1 cellular context compared by ENCODE assay signal in genomic region chr5:52794519-52794918, GRCh38.
A peak's percentile ranks its signal among the peaks of the same experiment; 100 is the strongest.
TF ChIP-seq lines count a peak whose summit lies in the region.

No MANE protein-coding gene starts in this region.

TF ChIP-seq in HepG2, 621 proteins besides CTCF, POLR2A, EP300 and RAD21 (continues in another document):
- TF ChIP-seq ASH2L (IDR thresholded peaks at IDR 0.05; ENCODE audit: insufficient read length, low read depth, low read length) (peak; percentile 47), ZBTB39 (CRISPR knock-in tag; IDR thresholded peaks at IDR 0.05) (no peak), POGZ (CRISPR knock-in tag; IDR thresholded peaks at IDR 0.05) (peak; percentile 90), AHDC1 (CRISPR knock-in tag; IDR thresholded peaks at IDR 0.05; ENCODE audit: borderline replicate concordance) (peak; percentile 68; the same call in 1 of the 2 replicates), RAD51 (IDR thresholded peaks at IDR 0.05; ENCODE audit: borderline replicate concordance) (peak; percentile 14; the same call in 1 of the 2 replicates), NR2F6 (IDR thresholded peaks at IDR 0.05) (peak; percentile 28; the same call in 1 of the 2 replicates), NR2F6 (CRISPR knock-in tag; IDR thresholded peaks at IDR 0.05) (no peak), HNRNPK (IDR thresholded peaks at IDR 0.05; ENCODE audit: low read depth, low read length, poor library complexity, severe bottlenecking) (no peak), FOXA3 (CRISPR knock-in tag; IDR thresholded peaks at IDR 0.05) (peak; percentile 72), USF2 (IDR thresholded peaks at IDR 0.05; ENCODE audit: low read depth, low read length) (peak; percentile 69), USF2 (CRISPR knock-in tag; IDR thresholded peaks at IDR 0.05; ENCODE audit: borderline replicate concordance) (peak; percentile 90; the same call in 1 of the 2 replicates), NFYC (CRISPR knock-in tag; IDR thresholded peaks at IDR 0.05) (peak; percentile 66), PAWR (CRISPR knock-in tag; IDR thresholded peaks at IDR 0.05; ENCODE audit: borderline replicate concordance) (no peak), GTF3A (CRISPR knock-in tag; conservative IDR thresholded peaks at IDR 0.05) (no peak), ZNF337 (CRISPR knock-in tag; IDR thresholded peaks at IDR 0.05; ENCODE audit: borderline replicate concordance, low read depth) (no peak), CREM (IDR thresholded peaks at IDR 0.05) (peak; percentile 51), CREM (CRISPR knock-in tag; IDR thresholded peaks at IDR 0.05) (no peak), AKAP8 (CRISPR knock-in tag; IDR thresholded peaks at IDR 0.05) (no peak), NFYB (CRISPR knock-in tag; IDR thresholded peaks at IDR 0.05) (peak; percentile 68), CEBPB (IDR thresholded peaks at IDR 0.05; ENCODE audit: borderline replicate concordance, low read depth, low read length) (peak; percentile 94), FOXA1 (IDR thresholded peaks at IDR 0.05) (no peak), FOXA1 (CRISPR knock-in tag; IDR thresholded peaks at IDR 0.05) (peak; percentile 49; the same call in 1 of the 2 replicates), ATF1 (CRISPR knock-in tag; IDR thresholded peaks at IDR 0.05) (peak; percentile 31; the same call in 1 of the 2 replicates), RERE (CRISPR knock-in tag; IDR thresholded peaks at IDR 0.05; ENCODE audit: low read depth) (no peak), ZNF235 (CRISPR knock-in tag; IDR thresholded peaks at IDR 0.05; ENCODE audit: borderline replicate concordance) (no peak), EHMT2 (IDR thresholded peaks at IDR 0.05; ENCODE audit: borderline replicate concordance, low read depth, low read length) (peak; percentile 78; the same call in 1 of the 2 replicates), MIXL1 (CRISPR knock-in tag; IDR thresholded peaks at IDR 0.05) (peak; percentile 32; the same call in 1 of the 2 replicates), SALL1 (CRISPR knock-in tag; IDR thresholded peaks at IDR 0.05) (peak; percentile 23; the same call in 1 of the 2 replicates), REL (CRISPR knock-in tag; conservative IDR thresholded peaks at IDR 0.05) (no peak), ZNF296 (CRISPR knock-in tag; conservative IDR thresholded peaks at IDR 0.05) (no peak), CEBPG (CRISPR knock-in tag; IDR thresholded peaks at IDR 0.05) (peak; percentile 88), SOX6 (IDR thresholded peaks at IDR 0.05) (no peak), SOX6 (CRISPR knock-in tag; IDR thresholded peaks at IDR 0.05) (peak; percentile 79), TBP (CRISPR knock-in tag; IDR thresholded peaks at IDR 0.05) (no peak), MED8 (CRISPR knock-in tag; IDR thresholded peaks at IDR 0.05; ENCODE audit: insufficient replicate concordance) (no peak), FOXK1 (CRISPR knock-in tag; IDR thresholded peaks at IDR 0.05; ENCODE audit: borderline replicate concordance, low read depth) (0 out of 2 replicates have a peak, but pooled peaks have one; percentile 43), RXRB (CRISPR knock-in tag; IDR thresholded peaks at IDR 0.05; ENCODE audit: borderline replicate concordance) (0 out of 2 replicates have a peak, but pooled peaks have one; percentile 24), ZNF614 (CRISPR knock-in tag; IDR thresholded peaks at IDR 0.05; ENCODE audit: borderline replicate concordance) (0 out of 2 replicates have a peak, but pooled peaks have one; percentile 29), FOXP4 (CRISPR knock-in tag; IDR thresholded peaks at IDR 0.05) (peak; percentile 67; the same call in 1 of the 2 replicates), DMTF1 (CRISPR knock-in tag; IDR thresholded peaks at IDR 0.05) (no peak), NFKBIZ (CRISPR knock-in tag; IDR thresholded peaks at IDR 0.05) (no peak), ZNF740 (CRISPR knock-in tag; IDR thresholded peaks at IDR 0.05) (no peak), ESRRA (CRISPR knock-in tag; IDR thresholded peaks at IDR 0.05; ENCODE audit: low read depth) (no peak)
